Comparison of ENCODE assay signal across 31 cellular contexts in the genomic region with DNA sequence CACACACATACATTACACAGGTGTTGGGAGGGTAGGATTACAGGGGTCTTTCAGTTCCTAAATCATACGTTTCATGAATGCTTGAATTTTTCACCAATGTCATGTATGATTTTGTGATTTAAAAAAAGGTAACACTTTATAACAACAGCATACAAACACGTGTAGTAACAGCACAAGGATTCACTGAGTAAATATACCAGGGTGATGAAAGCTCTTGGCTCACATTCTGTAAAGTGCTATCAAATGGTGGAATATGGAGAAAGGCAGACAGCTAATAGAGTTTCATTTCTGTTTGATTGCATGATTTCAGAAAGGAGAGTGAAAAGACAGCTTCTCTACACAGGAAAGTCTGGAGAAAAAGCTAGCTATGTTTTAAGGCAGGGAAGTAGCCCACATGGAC.
"Had no signal": no experiment of that assay in that cellular context is flagged by ENCODE, and none has a peak within 500 bp of the region (broad histone marks: within the 10 kb centered on the region; RNA-seq: fewer than 3 reads in every experiment).

No MANE protein-coding gene starts in this region.

- ATAC-seq: effector memory CD8-positive, alpha-beta T cell; esophagus mucosa; naive thymus-derived CD4-positive, alpha-beta T cell; upper lobe of right lung had no signal

- FAIRE-seq: frontal cortex had no signal

- H3K4me3 ChIP-seq: ascending aorta, coronary artery, dorsolateral prefrontal cortex, left ventricle myocardium inferior, ovary, prostate gland, sigmoid colon, smooth muscle cell, suprapubic skin, tibial artery, upper lobe of right lung had no signal

- DNase-seq: activated CD4-positive, alpha-beta memory T cell treated with anti-CD3 and anti-CD28 coated beads for 36 hours; activated CD4-positive, alpha-beta T cell treated with anti-CD3 and anti-CD28 coated beads, Interleukin-2, amount 10 ng/mL, durations not matched to agents 24 days and 14 days; activated CD4-positive, CD25-positive, alpha-beta regulatory T cell treated with anti-CD3 and anti-CD28 coated beads, Interleukin-2, amount 50 U/mL, for 72 hours; activated CD8-positive, alpha-beta memory T cell treated with anti-CD3 and anti-CD28 coated beads, Interleukin-2, amount 50 U/mL, for 4 hours; activated gamma-delta T cell; activated naive CD4-positive, alpha-beta T cell treated with anti-CD3 and anti-CD28 coated beads, Interleukin-2, amount 10 ng/mL, durations not matched to agents 7 days and 5 days; activated naive CD8-positive, alpha-beta T cell treated with anti-CD3 and anti-CD28 coated beads, Interleukin-2, amount 10 ng/mL, durations not matched to agents 7 days and 5 days; activated T-cell treated with anti-CD3 and anti-CD28 coated beads, Interleukin-2, amount 50 U/mL, for 1 hour; dorsolateral prefrontal cortex; effector memory CD8-positive, alpha-beta T cell; kidney glomerular epithelial cell; left ventricle myocardium inferior; mammary epithelial cell; naive thymus-derived CD4-positive, alpha-beta T cell; ovary; retina; sigmoid colon; stimulated activated CD4-positive, alpha-beta T cell treated with anti-CD3 and anti-CD28 coated beads, Interleukin-1b, Interleukin-23, amount 100 ng/mL, for 48 hours; stimulated activated CD4-positive, alpha-beta T cell treated with anti-CD3 and anti-CD28 coated beads, Interleukin-4, amount 100 ng/mL, for 4 hours; stimulated activated CD8-positive, alpha-beta memory T cell treated with anti-CD3 and anti-CD28 coated beads, Interleukin-4, amount 100 ng/mL, for 48 hours; stimulated activated naive CD4-positive, alpha-beta T cell; T-helper 2 cell; tibial artery; upper lobe of right lung had no signal
